In the genomic region with DNA sequence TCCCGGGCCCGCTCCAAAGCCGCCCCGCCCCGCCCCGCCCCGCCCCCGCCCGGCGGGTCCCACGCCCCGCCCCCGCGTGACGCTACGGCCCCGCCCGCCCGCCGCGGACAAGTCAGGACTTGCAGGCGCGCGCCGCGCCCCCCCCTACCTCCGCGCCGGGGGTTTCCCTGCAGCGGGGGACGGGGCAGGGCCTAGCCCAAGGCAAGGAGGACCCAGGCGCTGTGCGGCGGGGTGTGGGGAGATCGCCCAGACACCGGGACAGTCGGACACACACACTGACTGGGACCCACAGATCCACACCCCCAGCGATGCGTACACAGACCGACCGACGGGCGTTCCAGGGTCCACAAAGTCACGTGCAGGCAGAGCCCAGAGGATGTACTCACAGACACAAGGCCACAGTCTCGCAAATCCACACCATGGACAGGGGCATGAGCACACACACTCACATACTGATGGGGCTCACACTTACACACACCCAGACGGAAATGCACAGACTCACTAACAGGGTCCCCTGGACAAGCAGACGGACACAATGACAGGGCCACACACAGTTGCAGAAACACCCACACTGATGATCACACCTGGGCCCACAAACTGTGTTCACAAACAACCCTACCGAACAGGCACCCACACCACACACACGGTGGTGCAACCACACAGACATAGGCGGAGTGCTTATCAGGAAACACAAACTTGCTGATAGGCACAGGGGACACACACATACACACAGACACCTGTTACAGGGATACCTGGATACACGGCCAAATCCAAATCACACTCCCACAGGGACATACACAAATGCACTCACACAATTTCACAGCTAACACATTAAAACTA, we compare ENCODE assay signal across 9 cellular contexts. TPM values are rescaled to one million over a fixed set of nuclear protein-coding genes. Genes with fewer than 3 reads are reported as not detected.
DNase-seq lines count a peak whose midpoint lies in the region; ATAC-seq, FAIRE-seq and TF ChIP-seq lines count a peak whose summit lies in the region.
"Had no signal": no experiment of that assay in that cellular context is flagged by ENCODE, and none has a peak within 500 bp of the region (broad histone marks: within the 10 kb centered on the region; RNA-seq: fewer than 3 reads in every experiment).

No MANE protein-coding gene starts in this region.

- no peaks in the 10 kb centered on the region for H3K27me3 ChIP-seq in CD4-positive, alpha-beta T cell (ENCODE audit: control insufficient read depth, insufficient read depth, low read length)
- H3K27me3 ChIP-seq in bronchial epithelial cell (ENCODE audit: control insufficient read depth, insufficient read depth, low read length) (no peaks in the 10 kb centered on the region), smooth muscle cell (ENCODE audit: low read depth) (no peaks in the 10 kb centered on the region)

- H3K4me1 Mint-ChIP-seq in CD4-positive, alpha-beta T cell (ENCODE audit: low read depth): peaks cover 28% of the 10 kb centered on the region
- peaks cover 19 to 23% of the 10 kb centered on the region in 2 donors for H3K4me1 Mint-ChIP-seq in immature natural killer cell

- H3K36me3 ChIP-seq in bronchial epithelial cell (ENCODE audit: control insufficient read depth, insufficient read depth, low read length) (no peaks in the 10 kb centered on the region), smooth muscle cell (ENCODE audit: low read depth) (no peaks in the 10 kb centered on the region)

- no peaks in the 10 kb centered on the region for H3K36me3 Mint-ChIP-seq in CD4-positive, alpha-beta T cell (ENCODE audit: low read depth)
- no peaks in the 10 kb centered on the region for H3K36me3 Mint-ChIP-seq in immature natural killer cell

- POLR2A ChIA-PET in CD4-positive, alpha-beta T cell (lab: Charles Lee): interaction anchor here (1.2 to 1.4 kb wide), 2 partner anchors 13 to 25 kb away, joined by 3 to 9 read pairs; partner anchors contain the start of gene CCDC9

- intact Hi-C loops in CD4-positive, alpha-beta T cell (cut with DNase I, micrococcal nuclease): loop anchor here (1.0 to 10.0 kb wide), 4 partner anchors 10 to 517 kb away; partner anchors contain the start of genes CCDC9 (in 1 of the 2) and PRKD2 (in 1 of the 2)

- H3K4me3 ChIP-seq in NB4 (ENCODE audit: low read depth, low read length) (peak overlapping the region; percentile 39), WI38 (ENCODE audit: low read depth, low read length) (peak overlapping the region; percentile 66), bronchial epithelial cell (ENCODE audit: low read depth, low read length) (peak overlapping the region; percentile 40), smooth muscle cell (peak overlapping the region; percentile 96)

- peaks cover 4% of the 10 kb centered on the region for H3K79me2 ChIP-seq in smooth muscle cell (ENCODE audit: low read depth)

- peaks cover 24% of the 10 kb centered on the region for H4K20me1 ChIP-seq in smooth muscle cell (ENCODE audit: low read depth)

- H3K27ac ChIP-seq in CD4-positive, alpha-beta T cell (ENCODE audit: low read depth, low read length): no peak overlapping the region
- peak overlapping the region; percentile 92 for H3K27ac ChIP-seq in smooth muscle cell (ENCODE audit: low read depth)

- H3K4me1 ChIP-seq in smooth muscle cell (ENCODE audit: low read depth): peaks cover 19% of the 10 kb centered on the region

- 12% methylated on average over 25 of the region's 51 CpGs for WGBS in smooth muscle cell (ENCODE audit: low lambda C conversion rate)

- no peak for FAIRE-seq in bronchial epithelial cell (lab: Jason Lieb, UNC)
- FAIRE-seq: colon had no signal

- ATAC-seq in CD4-positive, alpha-beta T cell (ENCODE audit: poor library complexity): peak; percentile 56
- ATAC-seq in GM19467 (IDR thresholded peaks at IDR 0.05; ENCODE audit: unreplicated experiment): peak; percentile 27
- no peak for ATAC-seq in HG02938 (IDR thresholded peaks at IDR 0.05; ENCODE audit: unreplicated experiment)

- CTCF ChIA-PET in CD4-positive, alpha-beta T cell (lab: Charles Lee): interaction anchor here (1.6 to 2.0 kb wide), 2 partner anchors 13 to 21 kb away, joined by 4 to 19 read pairs; no protein-coding TSS in a partner anchor

- peak overlapping the region; percentile 64 for H3K9ac ChIP-seq in smooth muscle cell (ENCODE audit: low read depth)

- H3K27me3 Mint-ChIP-seq in CD4-positive, alpha-beta T cell: no peaks in the 10 kb centered on the region
- H3K27me3 Mint-ChIP-seq in immature natural killer cell (ENCODE audit: low read depth in 3 of 3): peaks cover 17 to 21% (median 20%) of the 10 kb centered on the region in 3 donors

- no peaks in the 10 kb centered on the region for H3K9me3 Mint-ChIP-seq in CD4-positive, alpha-beta T cell
- no peaks in the 10 kb centered on the region for H3K9me3 Mint-ChIP-seq in immature natural killer cell

- peaks cover 46% of the 10 kb centered on the region for H3F3A ChIP-seq in smooth muscle cell (ENCODE audit: low read depth)

- no peaks in the 10 kb centered on the region for H3K9me3 ChIP-seq in CD4-positive, alpha-beta T cell (ENCODE audit: control insufficient read depth, low read length)
- H3K9me3 ChIP-seq in smooth muscle cell (replicated peaks; ENCODE audit: low read depth): no peaks in the 10 kb centered on the region

- H3K27ac Mint-ChIP-seq in CD4-positive, alpha-beta T cell: peak overlapping the region; percentile 72
- peak overlapping the region; percentile 83 to 97 (median 92) for H3K27ac Mint-ChIP-seq in immature natural killer cell

- H2AFZ ChIP-seq in smooth muscle cell (ENCODE audit: low read depth): no peak overlapping the region

- H3K4me2 ChIP-seq in smooth muscle cell: peak overlapping the region; percentile 73

- TF ChIP-seq CTCF in CD4-positive, alpha-beta T cell (IDR thresholded peaks at IDR 0.05): no peak
- TF ChIP-seq CTCF in NB4 (IDR thresholded peaks at IDR 0.05; ENCODE audit: low read depth, low read length): no peak
- TF ChIP-seq CTCF in WI38 (IDR thresholded peaks at IDR 0.05; ENCODE audit: low read depth, low read length): no peak
- TF ChIP-seq CTCF in bronchial epithelial cell (IDR thresholded peaks at IDR 0.05; ENCODE audit: insufficient read depth, low read length, severe bottlenecking): no peak
- TF ChIP-seq CTCF in smooth muscle cell (IDR thresholded peaks at IDR 0.05; ENCODE audit: borderline replicate concordance, insufficient read depth, poor library complexity, severe bottlenecking): no peak

- DNase-seq in CD4-positive, alpha-beta T cell: peak; percentile 77 to 93 (median 88)
- DNase-seq in NB4 (ENCODE audit: low read depth): peak; percentile 92
- DNase-seq in bronchial epithelial cell (ENCODE audit: low read depth): peak; percentile 37
- DNase-seq in immature natural killer cell: peak; percentile 90 to 92 (median 91)
- peak; percentile 90 for DNase-seq in smooth muscle cell (lab: John Stamatoyannopoulos, UW; ENCODE audit: unreplicated experiment)

- peak overlapping the region; percentile 85 for H3K4me3 Mint-ChIP-seq in CD4-positive, alpha-beta T cell
- peak overlapping the region; percentile 83 to 91 (median 86) for H3K4me3 Mint-ChIP-seq in immature natural killer cell

- no peak for TF ChIP-seq POLR2A in NB4 (IDR thresholded peaks at IDR 0.05; ENCODE audit: extremely low read depth, insufficient read length)

RNA-seq across cellular contexts. Expression of gene BBC3, which starts 0.4 kb away (rescaled TPM):
- total RNA-seq in CD4-positive, alpha-beta T cell: 10 to 100 TPM; 39.8 to 42.1 TPM
- total RNA-seq in bronchial epithelial cell: 6.3 and 12.6 TPM in 2 replicates
- polyA plus RNA-seq in immature natural killer cell: 10 to 100 TPM in 1 of 3 donors, 1 to 10 TPM in 2; 8.3 to 13.9 (median 8.4) TPM
- total RNA-seq in smooth muscle cell: 8.2 and 10.2 TPM in 2 replicates
- 28.2 and 29.9 TPM in 2 replicates for polyA plus RNA-seq in smooth muscle cell

RNA-seq across cellular contexts. Expression of gene CCDC9, which starts 24.9 kb away (rescaled TPM):
- total RNA-seq in CD4-positive, alpha-beta T cell: 10 to 100 TPM; 68.5 to 74.3 TPM
- total RNA-seq in bronchial epithelial cell (3.7 and 8.3 TPM in 2 replicates), smooth muscle cell (4.7 and 6.4 TPM in 2 replicates)
- polyA plus RNA-seq in immature natural killer cell (10 to 100 TPM in 1 of 3 donors, 1 to 10 TPM in 2; 2.6 to 12.2 (median 5.1) TPM), smooth muscle cell (12.7 and 29.5 TPM in 2 replicates)

RNA-seq across cellular contexts. Expression of gene INAFM1, which starts 43.2 kb away (rescaled TPM):
- total RNA-seq in CD4-positive, alpha-beta T cell: 10 to 100 TPM; 16.9 to 19.3 TPM
- total RNA-seq in bronchial epithelial cell (0.53 and 1.7 TPM in 2 replicates), smooth muscle cell (7.2 and 8.0 TPM in 2 replicates)
- polyA plus RNA-seq in immature natural killer cell (1 to 10 TPM; 1.2 to 3.9 (median 2.3) TPM), smooth muscle cell (29.7 and 31.5 TPM in 2 replicates)

Comparison
In these comparisons a context has a peak if more than half of its experiments do, and no peak if none do; other contexts are left out.
1. DNase-seq: peak in every context shown above with its lines; median percentile 92 in NB4; 91 in immature natural killer cell; 90 in smooth muscle cell; 88 in CD4-positive, alpha-beta T cell; 37 in bronchial epithelial cell.
2. H3K4me3 ChIP-seq: peak in every context shown above with its lines; median percentile 96 in smooth muscle cell; 66 in WI38; 40 in bronchial epithelial cell; 39 in NB4.